In the genomic region with DNA sequence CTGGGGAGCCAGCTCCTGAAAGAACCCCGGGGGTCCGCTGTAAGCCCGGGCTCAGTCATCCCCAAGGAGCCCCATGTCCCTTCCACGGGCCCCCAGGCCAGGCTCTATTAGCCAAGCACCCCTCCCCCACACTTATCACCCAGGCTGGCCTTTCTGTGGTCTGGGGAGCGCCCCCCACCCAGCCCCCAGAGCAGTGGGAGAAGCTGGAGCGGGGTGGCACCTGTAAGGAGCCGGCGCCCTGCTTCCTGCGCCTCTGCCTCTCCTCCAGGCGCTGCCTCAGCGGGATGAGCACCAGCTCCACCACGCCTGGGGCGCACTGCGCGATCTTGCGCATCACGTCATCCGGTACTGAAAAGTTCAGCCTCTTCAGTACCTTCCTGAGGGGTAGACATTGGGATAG, we compare ENCODE assay signal across 16 cellular contexts. TPM values are rescaled to one million over a fixed set of nuclear protein-coding genes. Genes with fewer than 3 reads are reported as not detected.
A peak's percentile ranks its signal among the peaks of the same experiment; 100 is the strongest.
DNase-seq lines count a peak whose midpoint lies in the region; ATAC-seq and TF ChIP-seq lines count a peak whose summit lies in the region.
"Had no signal": no experiment of that assay in that cellular context is flagged by ENCODE, and none has a peak within 500 bp of the region (broad histone marks: within the 10 kb centered on the region; RNA-seq: fewer than 3 reads in every experiment).

No MANE protein-coding gene starts in this region.

- no peaks in the 10 kb centered on the region for H3K9me3 ChIP-seq in CD4-positive, alpha-beta T cell (ENCODE audit: control insufficient read depth, low read length)
- H3K9me3 ChIP-seq in lower lobe of right lung: no peaks in the 10 kb centered on the region
- H3K9me3 ChIP-seq: gastrocnemius medialis, Peyer's patch had no signal

- ATAC-seq in CD4-positive, alpha-beta T cell (ENCODE audit: poor library complexity): no peak
- ATAC-seq in lower lobe of right lung: no peak
- ATAC-seq in activated CD8-positive, alpha-beta T cell treated with anti-CD3 and anti-CD28 coated beads for 36 hours: no peak
- ATAC-seq in HG03457 (IDR thresholded peaks at IDR 0.05; ENCODE audit: unreplicated experiment): no peak
- ATAC-seq: gastrocnemius medialis had no signal

- H3K4me3 Mint-ChIP-seq in CD4-positive, alpha-beta T cell: peak overlapping the region; percentile 38
- H3K4me3 Mint-ChIP-seq in activated CD8-positive, alpha-beta T cell treated with anti-CD3 and anti-CD28 coated beads for 36 hours: no peak overlapping the region

- no peak for DNase-seq in CD4-positive, alpha-beta T cell
- DNase-seq in NCI-H69 (lab: John Stamatoyannopoulos, UW) (peak; percentile 20), lower lobe of right lung (peak; percentile 32), COR-L47 (lab: John Stamatoyannopoulos, UW) (no peak)
- DNase-seq in activated CD8-positive, alpha-beta T cell treated with anti-CD3 and anti-CD28 coated beads for 36 hours: no peak
- DNase-seq: gastrocnemius medialis; Karpas-422; NCI-H1694 treated with DMSO at 0.1 percent for 48 hours; NCI-H524 treated with DMSO at 0.1 percent for 48 hours; Peyer's patch; retina; stimulated activated CD4-positive, alpha-beta T cell treated with anti-CD3 and anti-CD28 coated beads, Interleukin-2, amount 100 ng/mL, for 48 hours had no signal

- H3K4me1 Mint-ChIP-seq in CD4-positive, alpha-beta T cell (ENCODE audit: low read depth): peaks cover 38% of the 10 kb centered on the region
- peaks cover 32% of the 10 kb centered on the region for H3K4me1 Mint-ChIP-seq in activated CD8-positive, alpha-beta T cell treated with anti-CD3 and anti-CD28 coated beads for 36 hours (ENCODE audit: low read depth)

- POLR2A ChIA-PET in CD4-positive, alpha-beta T cell (lab: Charles Lee): interaction anchor here (1.3 to 3.7 kb wide), 5 partner anchors 8 to 41 kb away, joined by 4 to 36 read pairs (median 12); partner anchors contain the start of genes ADISSP, AP5S1 and CENPB
- POLR2A ChIA-PET in activated CD8-positive, alpha-beta T cell treated with anti-CD3 and anti-CD28 coated beads for 36 hours (lab: Charles Lee): interaction anchor here (1.0 to 4.7 kb wide), 5 partner anchors 11 to 42 kb away, joined by 3 to 32 read pairs (median 3); partner anchors contain the start of genes ADISSP and AP5S1

- H3K27me3 ChIP-seq in CD4-positive, alpha-beta T cell (ENCODE audit: control insufficient read depth, insufficient read depth, low read length): peaks cover 9% of the 10 kb centered on the region
- peaks cover 7% of the 10 kb centered on the region for H3K27me3 ChIP-seq in lower lobe of right lung (ENCODE audit: low read depth)
- H3K27me3 ChIP-seq: Peyer's patch had no signal

- H3K36me3 Mint-ChIP-seq in CD4-positive, alpha-beta T cell (ENCODE audit: low read depth): no peaks in the 10 kb centered on the region
- peaks cover 3% of the 10 kb centered on the region for H3K36me3 Mint-ChIP-seq in activated CD8-positive, alpha-beta T cell treated with anti-CD3 and anti-CD28 coated beads for 36 hours (ENCODE audit: low read depth)

- no peak for TF ChIP-seq CTCF in CD4-positive, alpha-beta T cell (IDR thresholded peaks at IDR 0.05)
- no peak for TF ChIP-seq CTCF in lower lobe of right lung (IDR thresholded peaks at IDR 0.05)
- no peak for TF ChIP-seq CTCF in activated CD8-positive, alpha-beta T cell treated with anti-CD3 and anti-CD28 coated beads for 36 hours (IDR thresholded peaks at IDR 0.05)

- no peaks in the 10 kb centered on the region for H3K9me3 Mint-ChIP-seq in CD4-positive, alpha-beta T cell
- H3K9me3 Mint-ChIP-seq in activated CD8-positive, alpha-beta T cell treated with anti-CD3 and anti-CD28 coated beads for 36 hours: no peaks in the 10 kb centered on the region
- H3K9me3 Mint-ChIP-seq: stimulated activated naive CD8-positive, alpha-beta T cell treated with anti-CD3 and anti-CD28 coated beads, Interleukin-15, Interleukin-2, amounts not matched to agents 100 ng/mL and 50 ng/mL, for 24 hours had no signal

- peaks cover 14% of the 10 kb centered on the region for H3K27me3 Mint-ChIP-seq in CD4-positive, alpha-beta T cell
- peaks cover 14% of the 10 kb centered on the region for H3K27me3 Mint-ChIP-seq in activated CD8-positive, alpha-beta T cell treated with anti-CD3 and anti-CD28 coated beads for 36 hours

- CTCF ChIA-PET in CD4-positive, alpha-beta T cell (lab: Charles Lee): interaction anchor here (1.0 to 3.8 kb wide), 5 partner anchors 8 to 76 kb away, joined by 3 to 17 read pairs (median 6); partner anchors contain the start of genes ADISSP and CENPB
- CTCF ChIA-PET in activated CD8-positive, alpha-beta T cell treated with anti-CD3 and anti-CD28 coated beads for 36 hours (lab: Charles Lee): interaction anchor here (1.2 to 3.3 kb wide), 6 partner anchors 11 to 77 kb away, joined by 4 to 21 read pairs (median 7); partner anchors contain the start of genes ADISSP and AP5S1

- H3K27ac Mint-ChIP-seq in CD4-positive, alpha-beta T cell: no peak overlapping the region
- no peak overlapping the region for H3K27ac Mint-ChIP-seq in activated CD8-positive, alpha-beta T cell treated with anti-CD3 and anti-CD28 coated beads for 36 hours
- H3K27ac Mint-ChIP-seq: stimulated activated naive CD8-positive, alpha-beta T cell treated with anti-CD3 and anti-CD28 coated beads, Interleukin-15, Interleukin-2, amounts not matched to agents 100 ng/mL and 50 ng/mL, for 24 hours had no signal

- intact Hi-C loops in CD4-positive, alpha-beta T cell (cut with DNase I, micrococcal nuclease): no loop called here
- intact Hi-C loops in lower lobe of right lung (cut with DNase I): no loop called here
- intact Hi-C loops in activated CD8-positive, alpha-beta T cell treated with anti-CD3 and anti-CD28 coated beads for 36 hours (cut with micrococcal nuclease): no loop called here

- H3K4me1 ChIP-seq in lower lobe of right lung: peaks cover 42% of the 10 kb centered on the region

- H3K27ac ChIP-seq in CD4-positive, alpha-beta T cell (ENCODE audit: low read depth, low read length): no peak overlapping the region
- H3K27ac ChIP-seq in lower lobe of right lung: no peak overlapping the region
- H3K27ac ChIP-seq: gastrocnemius medialis had no signal

- H3K36me3 ChIP-seq in lower lobe of right lung: peaks cover 4% of the 10 kb centered on the region
- H3K36me3 ChIP-seq: gastrocnemius medialis had no signal

- no peak overlapping the region for H3K4me3 ChIP-seq in lower lobe of right lung

RNA-seq across cellular contexts. Expression of gene SPEF1, which starts 2.3 kb away (rescaled TPM):
- total RNA-seq in CD4-positive, alpha-beta T cell: not detected
- total RNA-seq in lower lobe of right lung: 3.9 TPM
- total RNA-seq in activated CD8-positive, alpha-beta T cell treated with anti-CD3 and anti-CD28 coated beads for 36 hours: under 1 TPM in 1 of 2 experiments, not detected in 1; 0.23 TPM
- total RNA-seq: Daoy, gastrocnemius medialis, kidney epithelial cell, Peyer's patch had no signal

RNA-seq across cellular contexts. Expression of gene CENPB, which starts 7.6 kb away (rescaled TPM):
- 10 to 100 TPM; 25.1 to 25.3 TPM for total RNA-seq in CD4-positive, alpha-beta T cell
- total RNA-seq in lower lobe of right lung: 76.2 TPM
- 10 to 100 TPM; 35.0 to 35.4 TPM for total RNA-seq in activated CD8-positive, alpha-beta T cell treated with anti-CD3 and anti-CD28 coated beads for 36 hours

RNA-seq across cellular contexts. Expression of gene ADISSP, which starts 11.4 kb away (rescaled TPM):
- 10 to 100 TPM; 11.2 to 11.6 TPM for total RNA-seq in CD4-positive, alpha-beta T cell
- total RNA-seq in lower lobe of right lung: 33.2 TPM
- total RNA-seq in activated CD8-positive, alpha-beta T cell treated with anti-CD3 and anti-CD28 coated beads for 36 hours: 10 to 100 TPM; 62.5 to 66.6 TPM

RNA-seq across cellular contexts. Expression of gene CDC25B, which starts 17.1 kb away (rescaled TPM):
- 100 to 1,000 TPM; 144 TPM for total RNA-seq in CD4-positive, alpha-beta T cell
- total RNA-seq in lower lobe of right lung: 97.7 TPM
- 10 to 100 TPM; 66.9 to 67.1 TPM for total RNA-seq in activated CD8-positive, alpha-beta T cell treated with anti-CD3 and anti-CD28 coated beads for 36 hours

RNA-seq across cellular contexts. Expression of gene AP5S1, which starts 41.4 kb away (rescaled TPM):
- total RNA-seq in CD4-positive, alpha-beta T cell: 1 to 10 TPM; 6.0 TPM
- 11.1 TPM for total RNA-seq in lower lobe of right lung
- 1 to 10 TPM; 7.4 to 8.6 TPM for total RNA-seq in activated CD8-positive, alpha-beta T cell treated with anti-CD3 and anti-CD28 coated beads for 36 hours

Comparison
In these comparisons a context has a peak if more than half of its experiments do, and no peak if none do; other contexts are left out.
1. DNase-seq: peak in NCI-H69 (single experiment) and lower lobe of right lung (single experiment); none in CD4-positive, alpha-beta T cell (0 of 10), COR-L47 (single experiment) and activated CD8-positive, alpha-beta T cell treated with anti-CD3 and anti-CD28 coated beads for 36 hours (single experiment).